In the genomic region with DNA sequence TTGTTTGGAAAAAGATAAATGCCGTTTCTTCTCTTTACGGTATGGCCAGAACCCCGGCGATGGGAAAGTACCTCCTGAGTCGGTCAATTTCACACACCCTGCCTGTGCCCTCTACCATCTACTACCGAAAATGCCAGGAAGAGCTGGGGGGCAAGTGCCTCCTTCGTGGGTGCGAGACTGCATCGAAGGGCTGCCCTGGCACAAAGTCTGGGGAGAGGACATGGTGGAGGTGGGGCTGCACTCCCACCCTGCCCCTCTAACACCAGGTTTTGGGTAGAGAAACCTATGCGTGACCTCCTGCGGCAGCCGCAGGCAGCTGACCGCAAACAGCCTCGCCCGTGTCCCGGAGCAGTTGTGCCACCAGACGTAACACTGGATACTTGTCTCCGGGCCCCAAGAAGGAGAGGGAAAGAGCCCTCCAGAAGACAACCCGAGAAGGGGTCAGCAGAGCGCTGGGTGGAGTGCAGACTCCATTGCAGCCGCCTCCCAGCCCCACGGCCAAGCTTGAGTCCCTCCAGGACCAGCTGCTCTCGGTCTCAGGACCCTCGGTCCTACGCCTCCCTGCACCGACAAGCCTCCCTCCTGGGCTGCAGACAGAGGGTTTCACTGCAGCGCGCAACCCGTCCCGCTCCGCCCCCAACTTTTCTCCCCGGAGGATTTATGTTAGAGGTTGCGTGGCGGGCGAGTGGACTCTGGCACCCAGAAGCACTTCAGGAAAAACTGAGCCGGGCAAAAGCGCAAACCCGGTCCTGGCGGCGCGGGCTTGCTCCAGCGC, we compare ENCODE assay signal across 9 cellular contexts. TPM values are rescaled to one million over a fixed set of nuclear protein-coding genes. Genes with fewer than 3 reads are reported as not detected.
A peak's percentile ranks its signal among the peaks of the same experiment; 100 is the strongest.
DNase-seq lines count a peak whose midpoint lies in the region; ATAC-seq and TF ChIP-seq lines count a peak whose summit lies in the region.
"Had no signal": no experiment of that assay in that cellular context is flagged by ENCODE, and none has a peak within 500 bp of the region (broad histone marks: within the 10 kb centered on the region; RNA-seq: fewer than 3 reads in every experiment).

No MANE protein-coding gene starts in this region.

- WGBS in transverse colon (ENCODE audit: low coverage in 1 of 2), 2 donors: 7 to 31% methylated on average over 5 to 36 of the region's 42 CpGs

- H3K9me3 ChIP-seq in transverse colon: no peaks in the 10 kb centered on the region

- in situ Hi-C loops in transverse colon (cut with MboI; ENCODE audit: low pct_ligation_motif_present in 1 of 4, low pct_unique_long_range_greater_than_20kb in 1 of 4, low sequenced_read_pairs in 3 of 4): no loop called here

- peaks cover 16% of the 10 kb centered on the region for H3K4me1 Mint-ChIP-seq in activated CD8-positive, alpha-beta memory T cell treated with anti-CD3 and anti-CD28 coated beads, Interleukin-2, amount 10 ng/mL, durations not matched to agents 7 days and 5 days
- peaks cover 24% of the 10 kb centered on the region for H3K4me1 Mint-ChIP-seq in chondrocyte (ENCODE audit: low read depth)
- H3K4me1 Mint-ChIP-seq in memory B cell: peaks cover 24% of the 10 kb centered on the region

- H3K27ac Mint-ChIP-seq in activated CD8-positive, alpha-beta memory T cell treated with anti-CD3 and anti-CD28 coated beads, Interleukin-2, amount 10 ng/mL, durations not matched to agents 7 days and 5 days: peak overlapping the region; percentile 54
- H3K27ac Mint-ChIP-seq in chondrocyte (ENCODE audit: unreplicated experiment) (no peak overlapping the region), memory B cell (peak overlapping the region; percentile 58)

- peak overlapping the region; percentile 46 for H3K4me3 Mint-ChIP-seq in activated CD8-positive, alpha-beta memory T cell treated with anti-CD3 and anti-CD28 coated beads, Interleukin-2, amount 10 ng/mL, durations not matched to agents 7 days and 5 days
- H3K4me3 Mint-ChIP-seq in chondrocyte (ENCODE audit: unreplicated experiment) (peak overlapping the region; percentile 73), memory B cell (peak overlapping the region; percentile 81)

- peak overlapping the region; percentile 11 to 72 (median 48) for H3K4me3 ChIP-seq in transverse colon

- H3K9me3 Mint-ChIP-seq in activated CD8-positive, alpha-beta memory T cell treated with anti-CD3 and anti-CD28 coated beads, Interleukin-2, amount 10 ng/mL, durations not matched to agents 7 days and 5 days (ENCODE audit: low read depth): no peaks in the 10 kb centered on the region
- H3K9me3 Mint-ChIP-seq in chondrocyte (ENCODE audit: low read depth): no peaks in the 10 kb centered on the region
- no peaks in the 10 kb centered on the region for H3K9me3 Mint-ChIP-seq in memory B cell
- H3K9me3 Mint-ChIP-seq: activated naive CD4-positive, alpha-beta T cell treated with anti-CD3 and anti-CD28 coated beads, Interleukin-2, amount 50 U/mL, for 72 hours had no signal

- TF ChIP-seq CTCF in chondrocyte (IDR thresholded peaks at IDR 0.05) (no peak), transverse colon (IDR thresholded peaks at IDR 0.05) (no peak)

- no peak for ATAC-seq in activated CD8-positive, alpha-beta memory T cell treated with anti-CD3 and anti-CD28 coated beads, Interleukin-2, amount 10 ng/mL, durations not matched to agents 7 days and 5 days
- ATAC-seq in memory B cell (ENCODE audit: low read depth) (no peak), HG03354 (IDR thresholded peaks at IDR 0.05; ENCODE audit: poor library complexity, severe bottlenecking, unreplicated experiment) (no peak), GM18517 (IDR thresholded peaks at IDR 0.05; ENCODE audit: unreplicated experiment) (no peak)

- peak overlapping the region in 3 of 4 donors; percentile 43 to 77 (median 66) for H3K27ac ChIP-seq in transverse colon

- intact Hi-C loops in transverse colon (cut with DNase I; ENCODE audit: low total_unique reads): no loop called here

- no peaks in the 10 kb centered on the region for H3K36me3 ChIP-seq in transverse colon

- CTCF ChIA-PET in activated CD8-positive, alpha-beta memory T cell treated with anti-CD3 and anti-CD28 coated beads, Interleukin-2, amount 10 ng/mL, durations not matched to agents 7 days and 5 days (lab: Charles Lee): no interaction called here

- DNase-seq in activated CD8-positive, alpha-beta memory T cell treated with anti-CD3 and anti-CD28 coated beads, Interleukin-2, amount 10 ng/mL, durations not matched to agents 7 days and 5 days: no peak
- DNase-seq in activated CD8-positive, alpha-beta memory T cell treated with anti-CD3 and anti-CD28 coated beads, Interleukin-2, amount 50 U/mL, for 4 hours: no peak
- DNase-seq in chondrocyte (ENCODE audit: low spot score): no peak
- no peak for DNase-seq in memory B cell (ENCODE audit: low spot score in 2 of 2)
- no peak for DNase-seq in transverse colon
- DNase-seq in effector CD4-positive, alpha-beta T cell: no peak

- H3K27me3 ChIP-seq in transverse colon: peaks cover 99% of the 10 kb centered on the region

- no peak for TF ChIP-seq EP300 in transverse colon (IDR thresholded peaks at IDR 0.05; ENCODE audit: low read depth)

- no peak for TF ChIP-seq POLR2A in transverse colon (IDR thresholded peaks at IDR 0.05)

- H3K4me1 ChIP-seq in transverse colon: peaks cover 0 to 37% (median 25%) of the 10 kb centered on the region in 4 donors

- H3K36me3 Mint-ChIP-seq in activated CD8-positive, alpha-beta memory T cell treated with anti-CD3 and anti-CD28 coated beads, Interleukin-2, amount 10 ng/mL, durations not matched to agents 7 days and 5 days: peaks cover 2% of the 10 kb centered on the region
- H3K36me3 Mint-ChIP-seq in chondrocyte (ENCODE audit: low read depth) (peaks cover 2% of the 10 kb centered on the region), memory B cell (no peaks in the 10 kb centered on the region)

- H3K27me3 Mint-ChIP-seq in activated CD8-positive, alpha-beta memory T cell treated with anti-CD3 and anti-CD28 coated beads, Interleukin-2, amount 10 ng/mL, durations not matched to agents 7 days and 5 days: peaks cover 82% of the 10 kb centered on the region
- peaks cover 78% of the 10 kb centered on the region for H3K27me3 Mint-ChIP-seq in chondrocyte (ENCODE audit: low read depth)
- H3K27me3 Mint-ChIP-seq in memory B cell: peaks cover 43% of the 10 kb centered on the region

RNA-seq across cellular contexts. Expression of gene PRDM6, which starts 0.8 kb away (rescaled TPM):
- total RNA-seq in activated CD8-positive, alpha-beta memory T cell treated with anti-CD3 and anti-CD28 coated beads, Interleukin-2, amount 10 ng/mL, durations not matched to agents 7 days and 5 days: not detected
- 0.49 to 0.89 TPM (median 0.70 TPM) in 3 replicates for total RNA-seq in chondrocyte
- 1 to 10 TPM; 1.2 to 4.0 (median 2.0) TPM for total RNA-seq in transverse colon
- total RNA-seq: activated naive CD4-positive, alpha-beta T cell treated with anti-CD3 and anti-CD28 coated beads, Interleukin-2, amount 50 U/mL, for 72 hours had no signal

RNA-seq across cellular contexts. Expression of gene PPIC, which starts 51.7 kb away (rescaled TPM):
- total RNA-seq in activated CD8-positive, alpha-beta memory T cell treated with anti-CD3 and anti-CD28 coated beads, Interleukin-2, amount 10 ng/mL, durations not matched to agents 7 days and 5 days: not detected
- 104 to 125 TPM (median 122 TPM) in 3 replicates for total RNA-seq in chondrocyte
- 10 to 100 TPM; 10.1 to 58.0 (median 38.8) TPM for total RNA-seq in transverse colon
- total RNA-seq: activated naive CD4-positive, alpha-beta T cell treated with anti-CD3 and anti-CD28 coated beads, Interleukin-2, amount 50 U/mL, for 72 hours had no signal

Comparison
In these comparisons a context has a peak if more than half of its experiments do, and no peak if none do; other contexts are left out.
1. RNA of gene PPIC, which starts 51.7 kb away (total RNA-seq): 104 to 125 TPM in chondrocyte and 10.1 to 58.0 TPM in transverse colon; not detected in activated CD8-positive, alpha-beta memory T cell treated with anti-CD3 and anti-CD28 coated beads, Interleukin-2, amount 10 ng/mL, durations not matched to agents 7 days and 5 days; every median in the first group is over 10 times any median in the second.
2. Peak in every context shown above with its lines, with median percentiles within 50 percentile points of each other: H3K4me3 Mint-ChIP-seq.